ENCODE assay signal across 14 cellular contexts in genomic region chr14:99531221-99532096, GRCh38. TPM values are rescaled to one million over a fixed set of nuclear protein-coding genes. Genes with fewer than 3 reads are reported as not detected.
DNase-seq lines count a peak whose midpoint lies in the region; ATAC-seq and TF ChIP-seq lines count a peak whose summit lies in the region.
"Had no signal": no experiment of that assay in that cellular context is flagged by ENCODE, and none has a peak within 500 bp of the region (broad histone marks: within the 10 kb centered on the region; RNA-seq: fewer than 3 reads in every experiment).

No MANE protein-coding gene starts in this region.

- no peaks in the 10 kb centered on the region for H3K9me3 Mint-ChIP-seq in immature natural killer cell

- H2AFZ ChIP-seq in smooth muscle cell (ENCODE audit: low read depth) (no peak overlapping the region), OCI-LY7 (ENCODE audit: low read length) (no peak overlapping the region)

- DNase-seq in DMS 273 (lab: John Stamatoyannopoulos, UW; ENCODE audit: unreplicated experiment) (peak; percentile 28), DMS 273 treated with DMSO at 0.1 percent for 48 hours (lab: John Stamatoyannopoulos, UW) (no peak), SK-N-MC (ENCODE audit: low read depth, low spot score) (no peak), fibroblast of the aortic adventitia (ENCODE audit: low read depth) (peak; percentile 64), smooth muscle cell (lab: John Stamatoyannopoulos, UW; ENCODE audit: unreplicated experiment) (no peak), OCI-LY7 (ENCODE audit: low spot score) (no peak), immature natural killer cell (no peak)
- DNase-seq: activated T-cell treated with anti-CD3 and anti-CD28 coated beads for 4 hours, NCI-H510A treated with DMSO at 0.1 percent for 48 hours, T1000 had no signal

- TF ChIP-seq CTCF in fibroblast of the aortic adventitia (IDR thresholded peaks at IDR 0.05; ENCODE audit: insufficient read depth, low read length): no peak
- TF ChIP-seq CTCF in smooth muscle cell (IDR thresholded peaks at IDR 0.05; ENCODE audit: borderline replicate concordance, insufficient read depth, poor library complexity, severe bottlenecking): no peak
- no peak for TF ChIP-seq CTCF in OCI-LY7 (conservative IDR thresholded peaks at IDR 0.05; ENCODE audit: low read length)

- no peak overlapping the region for H3K4me3 ChIP-seq in SK-N-MC
- no peak overlapping the region for H3K4me3 ChIP-seq in fibroblast of the aortic adventitia (ENCODE audit: low read depth, low read length)
- H3K4me3 ChIP-seq in smooth muscle cell: no peak overlapping the region
- no peak overlapping the region for H3K4me3 ChIP-seq in OCI-LY7 (ENCODE audit: low read depth, low read length, poor library complexity, severe bottlenecking)
- H3K4me3 ChIP-seq: coronary artery had no signal

- no peaks in the 10 kb centered on the region for H3F3A ChIP-seq in smooth muscle cell (ENCODE audit: low read depth)

- ATAC-seq in GM18870 (IDR thresholded peaks at IDR 0.05; ENCODE audit: unreplicated experiment): no peak
- ATAC-seq: HepG2 had no signal

- CTCF ChIA-PET in OCI-LY7 (lab: Charles Lee; ENCODE audit: unreplicated experiment): no interaction called here

- no peaks in the 10 kb centered on the region for H3K27me3 ChIP-seq in smooth muscle cell (ENCODE audit: low read depth)

- H3K9me2 ChIP-seq in OCI-LY7 (ENCODE audit: insufficient read depth, low read length): no peaks in the 10 kb centered on the region

- no TSS peak for BruUV-seq in OCI-LY7 (replicated peaks; lab: Mats Ljungman, UMichigan)

- intact Hi-C loops in OCI-LY7 (cut with micrococcal nuclease; ENCODE audit: unreplicated experiment): no loop called here

- H3K9ac ChIP-seq in SK-N-MC (ENCODE audit: insufficient read length) (no peak overlapping the region), smooth muscle cell (ENCODE audit: low read depth) (peak overlapping the region; percentile 48)

- H3K36me3 ChIP-seq in SK-N-MC (ENCODE audit: insufficient read depth, low read length) (no peaks in the 10 kb centered on the region), smooth muscle cell (ENCODE audit: low read depth) (no peaks in the 10 kb centered on the region), OCI-LY7 (ENCODE audit: insufficient read depth, low read length) (no peaks in the 10 kb centered on the region)

- WGBS in smooth muscle cell (ENCODE audit: low lambda C conversion rate): 23% methylated on average over 12 of the region's 14 CpGs

- H3K4me2 ChIP-seq in smooth muscle cell: peak overlapping the region; percentile 73
- no peak overlapping the region for H3K4me2 ChIP-seq in OCI-LY7 (ENCODE audit: low read length)

- no peak overlapping the region for H3K4me3 Mint-ChIP-seq in immature natural killer cell

- no peaks in the 10 kb centered on the region for H3K27me3 Mint-ChIP-seq in immature natural killer cell (ENCODE audit: low read depth in 3 of 3)

- H3K79me2 ChIP-seq in smooth muscle cell (ENCODE audit: low read depth) (no peaks in the 10 kb centered on the region), OCI-LY7 (ENCODE audit: insufficient read depth, low read depth, low read length) (no peaks in the 10 kb centered on the region)

- no peaks in the 10 kb centered on the region for H3K4me1 Mint-ChIP-seq in immature natural killer cell

- POLR2A ChIA-PET in OCI-LY7 (lab: Charles Lee): no interaction called here

- H4K20me1 ChIP-seq in smooth muscle cell (ENCODE audit: low read depth) (no peaks in the 10 kb centered on the region), OCI-LY7 (ENCODE audit: insufficient read depth, low read length) (no peaks in the 10 kb centered on the region)

- H3K27ac ChIP-seq in SK-N-MC (0 out of 2 replicates have a peak overlapping the region, but pooled peaks have one; percentile 25), smooth muscle cell (ENCODE audit: low read depth) (peak overlapping the region; percentile 92), OCI-LY7 (ENCODE audit: low read depth, low read length, poor library complexity, severe bottlenecking) (no peak overlapping the region)
- H3K27ac ChIP-seq: 22Rv1, coronary artery had no signal

- H3K4me1 ChIP-seq in smooth muscle cell (ENCODE audit: low read depth) (peaks cover 33% of the 10 kb centered on the region), OCI-LY7 (ENCODE audit: insufficient read depth, low read length, poor library complexity, severe bottlenecking) (no peaks in the 10 kb centered on the region)

- no peaks in the 10 kb centered on the region for H3K9me3 ChIP-seq in SK-N-MC (ENCODE audit: low read depth, low read length)
- no peaks in the 10 kb centered on the region for H3K9me3 ChIP-seq in smooth muscle cell (replicated peaks; ENCODE audit: low read depth)
- no peaks in the 10 kb centered on the region for H3K9me3 ChIP-seq in OCI-LY7 (ENCODE audit: low read length)

- H3K36me3 Mint-ChIP-seq in immature natural killer cell: no peaks in the 10 kb centered on the region

- H3K27ac Mint-ChIP-seq in immature natural killer cell: no peak overlapping the region

RNA-seq across cellular contexts. Expression of gene CCNK, which starts 50.2 kb away (rescaled TPM):
- total RNA-seq in fibroblast of the aortic adventitia (ENCODE audit: low replicate concordance): 3.8 and 27.3 TPM in 2 replicates
- 32.9 and 45.0 TPM in 2 replicates for total RNA-seq in smooth muscle cell
- 14.6 and 22.7 TPM in 2 replicates for polyA plus RNA-seq in smooth muscle cell
- total RNA-seq in OCI-LY7 (2014; rRNA removed; shearing (Covaris generic)): 25.1 and 38.8 TPM in 2 replicates
- 69.0 and 76.3 TPM in 2 replicates for total RNA-seq in OCI-LY7 (2022)
- 10 to 100 TPM in 2 of 3 donors, 1 to 10 TPM in 1; 5.8 to 32.9 (median 13.2) TPM for polyA plus RNA-seq in immature natural killer cell

RNA-seq across cellular contexts. Expression of gene SETD3, which starts 50.8 kb away (rescaled TPM):
- total RNA-seq in fibroblast of the aortic adventitia (ENCODE audit: low replicate concordance) (47.6 and 189 TPM in 2 replicates), smooth muscle cell (74.9 and 78.2 TPM in 2 replicates), OCI-LY7 (2022) (62.1 and 65.5 TPM in 2 replicates)
- polyA plus RNA-seq in smooth muscle cell (41.5 and 49.2 TPM in 2 replicates), immature natural killer cell (100 to 1,000 TPM in 1 of 3 donors, 10 to 100 TPM in 2; 60.8 to 112 (median 66.5) TPM)
- 42.4 and 45.2 TPM in 2 replicates for total RNA-seq in OCI-LY7 (2014; rRNA removed; shearing (Covaris generic))

Comparison
In these comparisons a context has a peak if more than half of its experiments do, and no peak if none do; other contexts are left out.
1. DNase-seq: peak in DMS 273 (single experiment) and fibroblast of the aortic adventitia (single experiment); none in DMS 273 treated with DMSO at 0.1 percent for 48 hours (single experiment), SK-N-MC (single experiment), smooth muscle cell (single experiment), OCI-LY7 (single experiment) and immature natural killer cell (0 of 3).